Comparison of ENCODE assay signal across 8 cellular contexts in genomic region chr15:83010709-83011270, GRCh38. TPM values are rescaled to one million over a fixed set of nuclear protein-coding genes. Genes with fewer than 3 reads are reported as not detected.
A peak's percentile ranks its signal among the peaks of the same experiment; 100 is the strongest.
DNase-seq lines count a peak whose midpoint lies in the region; ATAC-seq and TF ChIP-seq lines count a peak whose summit lies in the region.

No MANE protein-coding gene starts in this region.

- H3K4me3 ChIP-seq in AG09309 (ENCODE audit: control insufficient read depth, low read depth, low read length): peak overlapping the region; percentile 83
- H3K4me3 ChIP-seq in duodenal mucosa (ENCODE audit: low read depth in 1 of 2, low read length in 2 of 2): peak overlapping the region; percentile 95 to 97
- peak overlapping the region; percentile 86 to 100 (median 93) for H3K4me3 ChIP-seq in right lobe of liver

- DNase-seq in AG09309 (ENCODE audit: low read depth) (peak; percentile 46), NCI-H446 (lab: John Stamatoyannopoulos, UW) (peak; percentile 31 to 68), right lobe of liver (peak; percentile 70 to 78 (median 71))
- peak; percentile 78 for DNase-seq in activated CD4-positive, alpha-beta T cell treated with anti-CD3 and anti-CD28 coated beads, Interleukin-2, amount 50 U/mL, for 1 hour
- DNase-seq in stimulated activated CD4-positive, alpha-beta T cell treated with anti-CD3 and anti-CD28 coated beads, Interleukin-4, amount 100 ng/mL, for 4 hours: peak; percentile 71 to 75

- H3K9me3 ChIP-seq in duodenal mucosa (ENCODE audit: control insufficient read depth in 1 of 2, low read length in 2 of 2) (no peaks in the 10 kb centered on the region), right lobe of liver (no peaks in the 10 kb centered on the region)

- H3K9ac ChIP-seq in duodenal mucosa (ENCODE audit: low read depth in 1 of 2, low read length in 2 of 2): peak overlapping the region; percentile 54 to 91

- peak; percentile 91 for TF ChIP-seq CTCF in AG09309 (IDR thresholded peaks at IDR 0.05; ENCODE audit: control insufficient read depth, insufficient read depth, low read depth, low read length, missing control alignments)
- TF ChIP-seq CTCF in right lobe of liver (IDR thresholded peaks at IDR 0.05): peak; percentile 70 to 81 (median 74)

- H3K36me3 ChIP-seq in duodenal mucosa (ENCODE audit: control insufficient read depth in 1 of 2, insufficient read depth in 2 of 2, low read length in 2 of 2) (peaks cover 21 to 22% of the 10 kb centered on the region in 2 donors), right lobe of liver (peaks cover 0 to 36% (median 11%) of the 10 kb centered on the region in 4 donors)

- H3K27ac ChIP-seq in duodenal mucosa (ENCODE audit: low read depth, low read length) (peak overlapping the region; percentile 51), right lobe of liver (peak overlapping the region; percentile 14 to 79 (median 62))

- intact Hi-C loops in right lobe of liver (cut with DNase I): no loop called here

- H3K4me1 ChIP-seq in duodenal mucosa (ENCODE audit: control insufficient read depth in 1 of 2, insufficient read depth in 2 of 2, low read length in 2 of 2) (peaks cover 20 to 22% of the 10 kb centered on the region in 2 donors), right lobe of liver (peaks cover 0 to 17% (median 7%) of the 10 kb centered on the region in 4 donors)

- 12% methylated on average over 9 of the region's 15 CpGs for WGBS in right lobe of liver (ENCODE audit: insufficient coverage, low coverage, low lambda C conversion rate, missing lambda C conversion rate)

- ATAC-seq in GM18870 (IDR thresholded peaks at IDR 0.05; ENCODE audit: unreplicated experiment) (peak; percentile 67), HG03139 (IDR thresholded peaks at IDR 0.05; ENCODE audit: unreplicated experiment) (peak; percentile 43), right lobe of liver (peak; percentile 74 to 86 (median 80))

- TF ChIP-seq POLR2A in right lobe of liver (IDR thresholded peaks at IDR 0.05): no peak

- H3K27me3 ChIP-seq in duodenal mucosa (ENCODE audit: control insufficient read depth in 1 of 2, insufficient read depth in 2 of 2, low read length in 2 of 2) (no peaks in the 10 kb centered on the region), right lobe of liver (no peaks in the 10 kb centered on the region)

RNA-seq across cellular contexts. Expression of gene C15orf40, which starts 0.6 kb away (rescaled TPM):
- 10 to 100 TPM in 1 of 6 experiments, 1 to 10 TPM in 5; 7.1 to 10.7 (median 8.6) TPM for total RNA-seq in right lobe of liver

RNA-seq across cellular contexts. Expression of gene RAMAC, which starts 24.8 kb away (rescaled TPM):
- 10 to 100 TPM in 5 of 6 experiments, 1 to 10 TPM in 1; 8.1 to 13.5 (median 11.5) TPM for total RNA-seq in right lobe of liver

RNA-seq across cellular contexts. Expression of gene BTBD1, which starts 56.3 kb away (rescaled TPM):
- 10 to 100 TPM; 15.7 to 49.9 (median 24.2) TPM for total RNA-seq in right lobe of liver

RNA-seq across cellular contexts. Expression of gene HOMER2, which starts 58.3 kb away (rescaled TPM):
- total RNA-seq in right lobe of liver: 10 to 100 TPM; 16.8 to 66.2 (median 60.7) TPM

Comparison
In these comparisons a context has a peak if more than half of its experiments do, and no peak if none do; other contexts are left out.
1. Peak in every context shown above with its lines: DNase-seq, ATAC-seq, H3K4me3 ChIP-seq and H3K27ac ChIP-seq.